22 cellular contexts compared by ENCODE assay signal in the genomic region with DNA sequence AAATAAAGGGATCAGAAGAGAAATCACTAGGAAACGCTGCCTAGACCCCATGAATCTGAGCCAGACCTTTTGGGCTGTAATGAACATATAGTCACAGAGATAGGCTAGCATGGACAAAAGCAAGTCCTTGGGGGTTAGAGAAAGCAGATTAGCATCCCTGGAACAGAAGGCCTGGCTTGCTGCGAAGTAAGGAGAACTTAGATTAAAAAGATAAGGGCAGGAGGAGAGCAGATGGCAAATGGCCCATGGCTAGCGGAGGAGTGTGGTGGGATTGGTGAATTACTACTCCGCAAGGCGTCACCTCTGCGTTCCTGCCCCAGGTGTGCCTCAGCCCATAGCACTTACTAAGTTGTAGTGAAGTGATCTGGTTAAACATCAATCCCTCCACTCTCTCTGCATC.
DNase-seq lines count a peak whose midpoint lies in the region; FAIRE-seq and TF ChIP-seq lines count a peak whose summit lies in the region.
"Had no signal": no experiment of that assay in that cellular context is flagged by ENCODE, and none has a peak within 500 bp of the region (broad histone marks: within the 10 kb centered on the region; RNA-seq: fewer than 3 reads in every experiment).

No MANE protein-coding gene starts in this region.

- TF ChIP-seq CTCF in A673 (conservative IDR thresholded peaks at IDR 0.05; ENCODE audit: low read depth, low read length) = no peak
- no peak for TF ChIP-seq CTCF in nephron (IDR thresholded peaks at IDR 0.05; ENCODE audit: unreplicated experiment in 3 of 3)

- no TSS peak for BruUV-seq in A673 (replicated peaks; lab: Mats Ljungman, UMichigan)

- peaks cover 19% of the 10 kb centered on the region for H3K4me1 ChIP-seq in A673 (ENCODE audit: insufficient read depth, low read length, poor library complexity, severe bottlenecking)

- no peaks in the 10 kb centered on the region for H3K36me3 Mint-ChIP-seq in nephron (ENCODE audit: low read depth)
- H3K36me3 Mint-ChIP-seq: CD4-positive, alpha-beta memory T cell had no signal

- no peak overlapping the region for H3K4me3 Mint-ChIP-seq in nephron
- H3K4me3 Mint-ChIP-seq: CD4-positive, alpha-beta memory T cell; GM23338; H9; IgD-negative memory B cell; T-helper 17 cell had no signal

- H3K36me3 ChIP-seq in A673 (ENCODE audit: insufficient read depth, low read length, poor library complexity, severe bottlenecking) = no peaks in the 10 kb centered on the region

- no peaks in the 10 kb centered on the region for H3K9me3 ChIP-seq in A673 (ENCODE audit: low read depth, low read length, poor library complexity, severe bottlenecking)

- H3K27ac Mint-ChIP-seq in nephron = peak overlapping the region in 2 of 3 experiments; percentile 16 to 23
- H3K27ac Mint-ChIP-seq: GM23338, IgD-negative memory B cell, T-helper 17 cell had no signal

- intact Hi-C loops in A673 (cut with micrococcal nuclease; ENCODE audit: unreplicated experiment) = no loop called here

- no peaks in the 10 kb centered on the region for H3K9me3 Mint-ChIP-seq in nephron
- H3K9me3 Mint-ChIP-seq: CD4-positive, alpha-beta memory T cell; GM23338; IgD-negative memory B cell had no signal

- DNase-seq in A673 (ENCODE audit: low spot score) (no peak), DMS 273 treated with DMSO at 0.1 percent for 48 hours (lab: John Stamatoyannopoulos, UW) (peak; percentile 81), NCI-H82 treated with DMSO at 0.1 percent for 48 hours (lab: John Stamatoyannopoulos, UW; ENCODE audit: unreplicated experiment) (peak; percentile 96), GM03348 (ENCODE audit: low spot score) (no peak), iPS-NIHi11 (ENCODE audit: low spot score) (no peak), GM19239 (ENCODE audit: insufficient read length, low spot score) (no peak)
- DNase-seq: AML-193; C1 segment of cervical spinal cord; CD4-positive, alpha-beta memory T cell; H9; MM.1S; NCI-H2029; NCI-H345; NCI-H510A treated with DMSO at 0.1 percent for 48 hours; SHP77; T-helper 17 cell had no signal

- POLR2A ChIA-PET in A673 (lab: Charles Lee; ENCODE audit: low non-redundant PET) = no interaction called here

- H3K27ac ChIP-seq in A673 (ENCODE audit: low read depth, low read length, poor library complexity, severe bottlenecking) = peak overlapping the region; percentile 55
- H3K27ac ChIP-seq: KMS-11, RWPE1 had no signal

- no peak overlapping the region for H3K4me3 ChIP-seq in A673 (ENCODE audit: low read depth, low read length, poor library complexity, severe bottlenecking)
- H3K4me3 ChIP-seq: GM23338 had no signal

- no peaks in the 10 kb centered on the region for H3K27me3 ChIP-seq in A673 (replicated peaks; ENCODE audit: insufficient read depth, low read depth, low read length, poor library complexity)

- H3K27me3 Mint-ChIP-seq in nephron (ENCODE audit: low read depth) = peaks cover 4% of the 10 kb centered on the region

- peaks cover 69% of the 10 kb centered on the region for H3K4me1 Mint-ChIP-seq in nephron
- H3K4me1 Mint-ChIP-seq: IgD-negative memory B cell, T-helper 17 cell had no signal

- CTCF ChIA-PET in A673 (lab: Charles Lee) = no interaction called here

- no peak for FAIRE-seq in GM19239 (lab: Jason Lieb, UNC)
- FAIRE-seq: GM18507 had no signal

Comparison
In these comparisons a context has a peak if more than half of its experiments do, and no peak if none do; other contexts are left out.
1. DNase-seq: peak in DMS 273 treated with DMSO at 0.1 percent for 48 hours (single experiment) and NCI-H82 treated with DMSO at 0.1 percent for 48 hours (single experiment); none in A673 (single experiment), GM03348 (single experiment), iPS-NIHi11 (single experiment) and GM19239 (single experiment).